In the genomic region with DNA sequence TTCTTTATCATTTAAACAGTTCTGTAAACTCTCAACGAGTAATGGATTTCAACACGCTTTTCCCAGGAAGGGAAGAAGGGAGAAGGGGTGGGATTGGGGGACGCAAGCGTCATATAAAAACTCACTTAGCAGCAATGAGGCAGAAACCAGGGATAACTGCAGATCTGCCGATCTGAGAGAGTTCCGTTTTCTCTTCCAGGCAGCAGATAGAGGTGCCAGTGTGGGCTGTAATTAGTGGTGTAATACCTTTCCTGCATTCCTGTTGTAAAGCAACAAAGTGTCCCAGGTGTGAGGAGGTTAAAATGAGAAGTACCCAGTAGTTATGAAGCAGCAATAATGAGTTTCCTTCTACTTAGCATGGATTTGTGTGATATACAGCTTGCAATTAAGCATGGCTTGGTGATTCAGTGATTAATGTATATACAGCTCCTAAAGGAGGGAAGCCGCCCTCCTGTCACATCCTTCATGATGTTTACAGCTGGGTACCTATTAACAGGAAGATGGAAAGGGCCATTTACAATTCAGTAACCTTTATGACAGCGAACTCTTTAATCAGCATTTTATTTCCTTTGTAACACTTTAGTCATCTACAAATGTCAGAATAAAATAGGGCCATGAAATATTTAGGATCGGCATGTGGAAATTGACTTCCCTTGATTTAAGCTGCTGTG, we compare ENCODE assay signal across 22 cellular contexts.
"Had no signal": no experiment of that assay in that cellular context is flagged by ENCODE, and none has a peak within 500 bp of the region (broad histone marks: within the 10 kb centered on the region; RNA-seq: fewer than 3 reads in every experiment).

No MANE protein-coding gene starts in this region.

- H3K4me1 Mint-ChIP-seq: endodermal cell; stimulated activated effector memory CD8-positive, alpha-beta T cell treated with anti-CD3 and anti-CD28 coated beads, Interleukin-12 subunit alpha, Interleukin-12 subunit beta, amount 100 ng/mL, for 72 hours had no signal

- H3K9me3 ChIP-seq: colonic mucosa, ovary, suprapubic skin, thyroid gland had no signal

- H3K4me3 ChIP-seq: colonic mucosa, hepatocyte, neural progenitor cell, ovary, suprapubic skin, thyroid gland had no signal

- H3K36me3 Mint-ChIP-seq: naive thymus-derived CD8-positive, alpha-beta T cell; neural progenitor cell; stimulated activated effector memory CD8-positive, alpha-beta T cell treated with anti-CD3 and anti-CD28 coated beads, Interleukin-12 subunit alpha, Interleukin-12 subunit beta, amount 100 ng/mL, for 72 hours had no signal

- ATAC-seq: left cardiac atrium; naive thymus-derived CD8-positive, alpha-beta T cell; right cardiac atrium; stimulated activated effector memory CD8-positive, alpha-beta T cell treated with anti-CD3 and anti-CD28 coated beads, Interleukin-12 subunit alpha, Interleukin-12 subunit beta, amount 100 ng/mL, for 72 hours; stimulated activated naive CD8-positive, alpha-beta T cell treated with anti-CD3 and anti-CD28 coated beads, Interleukin-15, Interleukin-2, amounts not matched to agents 100 U/mL and 50 U/mL, for 24 hours had no signal

- H3K36me3 ChIP-seq: colonic mucosa, neural progenitor cell, ovary, suprapubic skin, thyroid gland had no signal

- H3K27ac Mint-ChIP-seq: endodermal cell; naive thymus-derived CD8-positive, alpha-beta T cell; neural progenitor cell; progenitor cell of endocrine pancreas; stimulated activated effector memory CD8-positive, alpha-beta T cell treated with anti-CD3 and anti-CD28 coated beads, Interleukin-12 subunit alpha, Interleukin-12 subunit beta, amount 100 ng/mL, for 72 hours; type B pancreatic cell had no signal

- H3K27me3 ChIP-seq: colonic mucosa, neural progenitor cell, ovary, suprapubic skin, thyroid gland had no signal

- H3K9me3 Mint-ChIP-seq: stimulated activated effector memory CD8-positive, alpha-beta T cell treated with anti-CD3 and anti-CD28 coated beads, Interleukin-12 subunit alpha, Interleukin-12 subunit beta, amount 100 ng/mL, for 72 hours had no signal

- H3K4me3 Mint-ChIP-seq: endodermal cell; naive thymus-derived CD8-positive, alpha-beta T cell; neural progenitor cell; stimulated activated effector memory CD8-positive, alpha-beta T cell treated with anti-CD3 and anti-CD28 coated beads, Interleukin-12 subunit alpha, Interleukin-12 subunit beta, amount 100 ng/mL, for 72 hours; type B pancreatic cell had no signal

- H3K9ac ChIP-seq: neural progenitor cell had no signal

- DNase-seq: colonic mucosa; dermis blood vessel endothelial cell; endodermal cell; erythroblast; foreskin melanocyte; head of caudate nucleus; kidney; left cardiac atrium; naive thymus-derived CD8-positive, alpha-beta T cell; nucleus accumbens; ovary; right cardiac atrium; stimulated activated CD4-positive, alpha-beta T cell treated with anti-CD3 and anti-CD28 coated beads, Interleukin-4, amount 100 ng/mL, for 1 hour; stimulated activated CD8-positive, alpha-beta memory T cell treated with anti-CD3 and anti-CD28 coated beads, Interleukin-4, amount 100 ng/mL, for 48 hours; stimulated activated naive CD8-positive, alpha-beta T cell treated with anti-CD3 and anti-CD28 coated beads, Interleukin-15, Interleukin-2, amounts not matched to agents 100 U/mL and 50 U/mL, for 24 hours; thyroid gland had no signal

- H3K4me1 ChIP-seq: colonic mucosa, suprapubic skin had no signal
